In genomic region chr12:79690606-79691298, GRCh38 we compare ENCODE assay signal across 8 cellular contexts. TPM values are rescaled to one million over a fixed set of nuclear protein-coding genes. Genes with fewer than 3 reads are reported as not detected.
DNase-seq lines count a peak whose midpoint lies in the region; ATAC-seq, FAIRE-seq and TF ChIP-seq lines count a peak whose summit lies in the region.

A gene with protein sequence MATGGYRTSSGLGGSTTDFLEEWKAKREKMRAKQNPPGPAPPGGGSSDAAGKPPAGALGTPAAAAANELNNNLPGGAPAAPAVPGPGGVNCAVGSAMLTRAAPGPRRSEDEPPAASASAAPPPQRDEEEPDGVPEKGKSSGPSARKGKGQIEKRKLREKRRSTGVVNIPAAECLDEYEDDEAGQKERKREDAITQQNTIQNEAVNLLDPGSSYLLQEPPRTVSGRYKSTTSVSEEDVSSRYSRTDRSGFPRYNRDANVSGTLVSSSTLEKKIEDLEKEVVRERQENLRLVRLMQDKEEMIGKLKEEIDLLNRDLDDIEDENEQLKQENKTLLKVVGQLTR (minus strand): TSS chr12:79690964. CDS start chr12:79690244, 720 bp downstream.

- TF ChIP-seq POLR2A in endothelial cell of umbilical vein (IDR thresholded peaks at IDR 0.05; ENCODE audit: low read depth, low read length), result no peak

- TF ChIP-seq CTCF in AG09309 (IDR thresholded peaks at IDR 0.05; ENCODE audit: control insufficient read depth, insufficient read depth, low read depth, low read length, missing control alignments) (peak; percentile 16), WERI-Rb-1 (IDR thresholded peaks at IDR 0.05; ENCODE audit: low read depth, low read length) (peak; percentile 29; the same call in 1 of the 2 replicates), endothelial cell of umbilical vein (IDR thresholded peaks at IDR 0.05; ENCODE audit: extremely low read depth in 1 of 2, insufficient read depth in 1 of 2, low read depth in 1 of 2, low read length in 2 of 2) (peak in 1 of 2 donors; percentile 37), tibial artery (IDR thresholded peaks at IDR 0.05) (peak in 1 of 2 experiments; percentile 30)

- no peak for FAIRE-seq in endothelial cell of umbilical vein (lab: Jason Lieb, UNC)

- H3K27me3 ChIP-seq in WERI-Rb-1 (ENCODE audit: insufficient read depth, low read depth, severe bottlenecking) (no peaks in the 10 kb centered on the region), endothelial cell of umbilical vein (ENCODE audit: control insufficient read depth in 2 of 2, insufficient read depth in 2 of 2, low read length in 2 of 2) (no peaks in the 10 kb centered on the region), tibial artery (no peaks in the 10 kb centered on the region)

- peak within 1 kb of the TSS; percentile 95 for H3K4me2 ChIP-seq in endothelial cell of umbilical vein (ENCODE audit: insufficient read depth, low read length)

- DNase-seq in AG09309 (ENCODE audit: low read depth), result no peak
- DNase-seq in NCI-H187 (lab: John Stamatoyannopoulos, UW), result peak; percentile 81 to 82
- DNase-seq in WERI-Rb-1, result peak; percentile 88
- peak; percentile 80 for DNase-seq in endothelial cell of umbilical vein (ENCODE audit: low read depth, low spot score)
- DNase-seq in midbrain (lab: John Stamatoyannopoulos, UW), result peak; percentile 24
- peak; percentile 57 to 82 for DNase-seq in tibial artery

- no TSS peak for BruUV-seq in endothelial cell of umbilical vein (replicated peaks; lab: Mats Ljungman, UMichigan)

- H2AFZ ChIP-seq in endothelial cell of umbilical vein (ENCODE audit: low read depth, low read length), result peak within 1 kb of the TSS; percentile 92

- H3K36me3 ChIP-seq in WERI-Rb-1, result peaks cover 7% of the 10 kb centered on the region
- H3K36me3 ChIP-seq in endothelial cell of umbilical vein (ENCODE audit: control insufficient read depth in 2 of 2, extremely low read depth in 1 of 2, insufficient read depth in 2 of 2, low read length in 2 of 2), result no peaks in the 10 kb centered on the region
- H3K36me3 ChIP-seq in tibial artery, result no peaks in the 10 kb centered on the region

- H3K9me3 ChIP-seq in WERI-Rb-1 (ENCODE audit: severe bottlenecking), result no peaks in the 10 kb centered on the region
- H3K9me3 ChIP-seq in endothelial cell of umbilical vein (replicated peaks; ENCODE audit: control insufficient read depth, insufficient read depth, low read length), result no peaks in the 10 kb centered on the region
- H3K9me3 ChIP-seq in tibial artery, result no peaks in the 10 kb centered on the region

- H3K4me3 ChIP-seq in AG09309 (ENCODE audit: control insufficient read depth, low read depth, low read length) (peak within 1 kb of the TSS; percentile 99), WERI-Rb-1 (ENCODE audit: low read depth, low read length) (peak within 1 kb of the TSS; percentile 96), endothelial cell of umbilical vein (replicated peaks in 1 of 3; ENCODE audit: insufficient read depth in 1 of 3, low read depth in 1 of 3, low read length in 3 of 3) (peak within 1 kb of the TSS; percentile 85 to 96 (median 88)), tibial artery (peak within 1 kb of the TSS; percentile 93 to 97)

- dilution Hi-C loops in endothelial cell of umbilical vein (cut with MboI; ENCODE audit: extremely low pct_ligation_motif_present, low sequenced_read_pairs), result no loop called here

- H3K79me2 ChIP-seq in endothelial cell of umbilical vein (ENCODE audit: control insufficient read depth, insufficient read depth, low read length), result peaks cover 51% of the 10 kb centered on the region

- H3K4me1 ChIP-seq in endothelial cell of umbilical vein (ENCODE audit: control insufficient read depth, extremely low read depth, insufficient read depth, low read length) (peaks cover 29% of the 10 kb centered on the region), tibial artery (peaks cover 0 to 28% (median 7%) of the 10 kb centered on the region in 4 donors)

- POLR2A ChIA-PET in endothelial cell of umbilical vein (lab: Charles Lee), result interaction anchor here (0.6 to 1.1 kb wide), 4 partner anchors 30 to 239 kb away, joined by 3 to 5 read pairs (median 3); no protein-coding TSS in a partner anchor

- no peaks in the 10 kb centered on the region for H4K20me1 ChIP-seq in endothelial cell of umbilical vein (replicated peaks; ENCODE audit: control insufficient read depth, extremely low read depth, insufficient read depth, low read length)

- peak; percentile 35 for ATAC-seq in GM18508 (IDR thresholded peaks at IDR 0.05; ENCODE audit: insufficient read depth, unreplicated experiment)
- peak; percentile 58 for ATAC-seq in HG02884 (IDR thresholded peaks at IDR 0.05; ENCODE audit: unreplicated experiment)

- H3K9ac ChIP-seq in endothelial cell of umbilical vein (replicated peaks; ENCODE audit: extremely low read depth, insufficient read depth, low read length), result peak within 1 kb of the TSS; percentile 96

- CTCF ChIA-PET in endothelial cell of umbilical vein (lab: Charles Lee), result interaction anchor here (0.7 to 2.9 kb wide), 11 partner anchors 12 to 270 kb away, joined by 3 to 14 read pairs (median 4); no protein-coding TSS in a partner anchor

- H3K27ac ChIP-seq in WERI-Rb-1 (peak within 1 kb of the TSS; percentile 98), endothelial cell of umbilical vein (ENCODE audit: insufficient read depth, low read depth, low read length) (peak within 1 kb of the TSS; percentile 85), tibial artery (peak within 1 kb of the TSS; percentile 98)

- intact Hi-C loops in endothelial cell of umbilical vein (cut with micrococcal nuclease) (loop anchor here (1.0 to 5.0 kb wide), 9 partner anchors 48 to 496 kb away; partner anchors contain the start of gene PPP1R12A), tibial artery (cut with DNase I; ENCODE audit: low total_unique reads) (loop anchor here (5.0 kb wide), 2 partner anchors 138 to 497 kb away; no protein-coding TSS in a partner anchor)

- no peaks in the 10 kb centered on the region for H3K9me1 ChIP-seq in endothelial cell of umbilical vein (replicated peaks; ENCODE audit: control insufficient read depth, extremely low read depth, insufficient read depth, low read length)

TF ChIP-seq in endothelial cell of umbilical vein, 7 proteins besides CTCF, POLR2A, EP300 and RAD21:
- no peak for TF ChIP-seq JUN (IDR thresholded peaks at IDR 0.05; ENCODE audit: borderline replicate concordance, insufficient read depth, insufficient read length, low read depth)
- peak; percentile 86 for TF ChIP-seq POLR2AphosphoS5 (IDR thresholded peaks at IDR 0.05; ENCODE audit: insufficient read depth, low read depth, low read length)

RNA-seq across cellular contexts. Expression of the gene that starts here (rescaled TPM):
- total RNA-seq in endothelial cell of umbilical vein, result 154 and 175 TPM in 2 replicates
- polyA plus RNA-seq in endothelial cell of umbilical vein, result 16.2 and 18.3 TPM in 2 replicates
- 10.5 and 13.0 TPM in 2 replicates for polyA plus RNA-seq in endothelial cell of umbilical vein (2011; cell fraction: cytosol; rRNA removed)
- 53.1 and 81.3 TPM in 2 replicates for polyA plus RNA-seq in endothelial cell of umbilical vein (2011; cell fraction: nucleus; rRNA removed)
- 82.5 and 115 TPM in 2 replicates for polyA plus RNA-seq in endothelial cell of umbilical vein (2012)
- 32.5 and 37.7 TPM in 2 replicates for polyA minus RNA-seq in endothelial cell of umbilical vein
- polyA minus RNA-seq in endothelial cell of umbilical vein (2011; cell fraction: cytosol; rRNA and poly(A)+ RNA removed), result 30.2 TPM
- polyA minus RNA-seq in endothelial cell of umbilical vein (2011; cell fraction: nucleus; rRNA and poly(A)+ RNA removed), result 112 and 127 TPM in 2 replicates
